ENCODE assay signal across 10 cellular contexts in the genomic region with DNA sequence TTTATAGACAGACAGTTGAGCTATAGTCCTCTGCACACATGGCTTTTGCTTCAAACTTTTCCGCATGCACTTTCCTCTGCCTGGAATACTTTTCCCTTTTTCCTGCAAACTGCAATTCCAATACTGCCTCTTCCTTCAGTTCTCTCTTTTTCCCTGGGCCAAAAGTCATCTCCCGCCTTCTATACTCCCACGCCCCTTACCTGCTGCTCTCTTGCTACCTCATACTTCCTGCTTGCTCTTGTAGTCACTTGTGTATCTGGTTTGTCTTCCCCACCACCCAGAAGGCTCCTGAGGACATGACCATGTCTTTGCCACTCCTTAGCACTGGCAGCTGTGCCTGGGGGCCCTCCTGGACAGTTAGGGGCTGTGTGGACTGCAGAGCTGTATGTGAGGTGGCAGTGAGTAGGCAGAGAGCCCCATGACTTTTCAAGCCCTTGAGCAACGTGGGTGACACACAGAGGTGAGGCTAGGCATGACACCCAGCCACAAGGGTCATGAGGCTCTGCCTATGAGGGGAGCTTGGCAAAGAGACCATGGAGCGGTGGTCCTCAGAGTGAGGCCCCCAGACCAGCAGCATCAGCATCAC. TPM values are rescaled to one million over a fixed set of nuclear protein-coding genes. Genes with fewer than 3 reads are reported as not detected.
A peak's percentile ranks its signal among the peaks of the same experiment; 100 is the strongest.
DNase-seq lines count a peak whose midpoint lies in the region; ATAC-seq and TF ChIP-seq lines count a peak whose summit lies in the region.
"Had no signal": no experiment of that assay in that cellular context is flagged by ENCODE, and none has a peak within 500 bp of the region (broad histone marks: within the 10 kb centered on the region; RNA-seq: fewer than 3 reads in every experiment).

No MANE protein-coding gene starts in this region.

- H3K9me3 Mint-ChIP-seq in chondrocyte (ENCODE audit: low read depth) = no peaks in the 10 kb centered on the region
- H3K9me3 Mint-ChIP-seq in stimulated activated effector memory CD8-positive, alpha-beta T cell treated with anti-CD3 and anti-CD28 coated beads, Interleukin-12 subunit alpha, Interleukin-12 subunit beta, amount 100 ng/mL, for 72 hours = no peaks in the 10 kb centered on the region

- TF ChIP-seq CTCF in chondrocyte (IDR thresholded peaks at IDR 0.05) = no peak

- peaks cover 15% of the 10 kb centered on the region for H3K36me3 Mint-ChIP-seq in chondrocyte (ENCODE audit: low read depth)
- H3K36me3 Mint-ChIP-seq in stimulated activated effector memory CD8-positive, alpha-beta T cell treated with anti-CD3 and anti-CD28 coated beads, Interleukin-12 subunit alpha, Interleukin-12 subunit beta, amount 100 ng/mL, for 72 hours = no peaks in the 10 kb centered on the region

- peak; percentile 62 for ATAC-seq in stimulated activated effector memory CD8-positive, alpha-beta T cell treated with anti-CD3 and anti-CD28 coated beads, Interleukin-12 subunit alpha, Interleukin-12 subunit beta, amount 100 ng/mL, for 72 hours
- ATAC-seq in GM21717 (IDR thresholded peaks at IDR 0.05; ENCODE audit: unreplicated experiment) = no peak

- H3K4me1 Mint-ChIP-seq in chondrocyte (ENCODE audit: low read depth) = peaks cover 57% of the 10 kb centered on the region
- peaks cover 11% of the 10 kb centered on the region for H3K4me1 Mint-ChIP-seq in stimulated activated effector memory CD8-positive, alpha-beta T cell treated with anti-CD3 and anti-CD28 coated beads, Interleukin-12 subunit alpha, Interleukin-12 subunit beta, amount 100 ng/mL, for 72 hours

- H3K27me3 Mint-ChIP-seq in chondrocyte (ENCODE audit: low read depth) = no peaks in the 10 kb centered on the region

- no peak overlapping the region for H3K4me3 Mint-ChIP-seq in chondrocyte (ENCODE audit: unreplicated experiment)
- no peak overlapping the region for H3K4me3 Mint-ChIP-seq in stimulated activated effector memory CD8-positive, alpha-beta T cell treated with anti-CD3 and anti-CD28 coated beads, Interleukin-12 subunit alpha, Interleukin-12 subunit beta, amount 100 ng/mL, for 72 hours

- peak; percentile 34 for DNase-seq in activated CD4-positive, alpha-beta T cell treated with anti-CD3 and anti-CD28 coated beads for 48 hours
- no peak for DNase-seq in activated CD4-positive, alpha-beta T cell treated with anti-CD3 and anti-CD28 coated beads, Interleukin-2, amount 50 U/mL, for 1 hour
- DNase-seq in HT1080 (ENCODE audit: low read depth) = peak; percentile 32
- peak; percentile 64 for DNase-seq in chondrocyte (ENCODE audit: low spot score)
- DNase-seq in stimulated activated effector memory CD8-positive, alpha-beta T cell treated with anti-CD3 and anti-CD28 coated beads, Interleukin-12 subunit alpha, Interleukin-12 subunit beta, amount 100 ng/mL, for 72 hours (ENCODE audit: low spot score in 2 of 2) = no peak
- no peak for DNase-seq in hypothalamus (lab: John Stamatoyannopoulos, UW)
- DNase-seq in NCI-H345 treated with DMSO at 0.1 percent for 48 hours (lab: John Stamatoyannopoulos, UW; ENCODE audit: unreplicated experiment) = no peak
- DNase-seq: anterior cingulate cortex; stimulated activated CD4-positive, alpha-beta T cell treated with anti-CD3 and anti-CD28 coated beads, Interleukin-4, amount 100 ng/mL, for 24 hours had no signal

- H3K27ac Mint-ChIP-seq in chondrocyte (ENCODE audit: unreplicated experiment) = peak overlapping the region; percentile 49
- H3K27ac Mint-ChIP-seq in stimulated activated effector memory CD8-positive, alpha-beta T cell treated with anti-CD3 and anti-CD28 coated beads, Interleukin-12 subunit alpha, Interleukin-12 subunit beta, amount 100 ng/mL, for 72 hours = no peak overlapping the region

RNA-seq across cellular contexts. Expression of gene SPEG, which starts 23.2 kb away (rescaled TPM):
- 20.6 and 23.0 TPM in 2 replicates for total RNA-seq in HT1080 (2014; rRNA removed; shearing (Covaris generic))
- 11.0 and 12.6 TPM in 2 replicates for polyA plus RNA-seq in HT1080 (2015; cell fraction: cytosol; rRNA removed)
- polyA plus RNA-seq in HT1080 (2015; cell fraction: nucleus; rRNA removed) = 98.0 and 108 TPM in 2 replicates
- total RNA-seq in chondrocyte = 62.9 to 94.9 TPM (median 89.7 TPM) in 3 replicates

RNA-seq across cellular contexts. Expression of gene DES, which starts 39.7 kb away (rescaled TPM):
- total RNA-seq in HT1080 (2014; rRNA removed; shearing (Covaris generic)) = not detected in 2 replicates
- polyA plus RNA-seq in HT1080 (2015; cell fraction: cytosol; rRNA removed) = 0.03 and 0.47 TPM in 2 replicates
- 0.10 TPM in 1 of 2 replicates, not detected in the other for polyA plus RNA-seq in HT1080 (2015; cell fraction: nucleus; rRNA removed)
- total RNA-seq in chondrocyte = 0.70 to 19.8 TPM (median 15.5 TPM) in 3 replicates

RNA-seq across cellular contexts. Expression of gene GMPPA, which starts 40.8 kb away (rescaled TPM):
- total RNA-seq in HT1080 (2014; rRNA removed; shearing (Covaris generic)) = 40.0 and 47.8 TPM in 2 replicates
- polyA plus RNA-seq in HT1080 (2015; cell fraction: cytosol; rRNA removed) = 30.3 and 32.2 TPM in 2 replicates
- 57.6 and 61.8 TPM in 2 replicates for polyA plus RNA-seq in HT1080 (2015; cell fraction: nucleus; rRNA removed)
- 60.9 to 72.4 TPM (median 62.1 TPM) in 3 replicates for total RNA-seq in chondrocyte

RNA-seq across cellular contexts. Expression of gene ASIC4, which starts 56.4 kb away (rescaled TPM):
- not detected in 2 replicates for total RNA-seq in HT1080 (2014; rRNA removed; shearing (Covaris generic))
- polyA plus RNA-seq in HT1080 (2015; cell fraction: cytosol; rRNA removed) = not detected in 2 replicates
- polyA plus RNA-seq in HT1080 (2015; cell fraction: nucleus; rRNA removed) = 0.03 TPM in 1 of 2 replicates, not detected in the other
- total RNA-seq in chondrocyte = 0.15 TPM in 2 of 3 replicates, not detected in the other

Comparison
In these comparisons a context has a peak if more than half of its experiments do, and no peak if none do; other contexts are left out.
1. DNase-seq: peak in activated CD4-positive, alpha-beta T cell treated with anti-CD3 and anti-CD28 coated beads for 48 hours (single experiment), HT1080 (single experiment) and chondrocyte (single experiment); none in activated CD4-positive, alpha-beta T cell treated with anti-CD3 and anti-CD28 coated beads, Interleukin-2, amount 50 U/mL, for 1 hour (single experiment), stimulated activated effector memory CD8-positive, alpha-beta T cell treated with anti-CD3 and anti-CD28 coated beads, Interleukin-12 subunit alpha, Interleukin-12 subunit beta, amount 100 ng/mL, for 72 hours (0 of 2), hypothalamus (0 of 51) and NCI-H345 treated with DMSO at 0.1 percent for 48 hours (single experiment).